In the genomic region with DNA sequence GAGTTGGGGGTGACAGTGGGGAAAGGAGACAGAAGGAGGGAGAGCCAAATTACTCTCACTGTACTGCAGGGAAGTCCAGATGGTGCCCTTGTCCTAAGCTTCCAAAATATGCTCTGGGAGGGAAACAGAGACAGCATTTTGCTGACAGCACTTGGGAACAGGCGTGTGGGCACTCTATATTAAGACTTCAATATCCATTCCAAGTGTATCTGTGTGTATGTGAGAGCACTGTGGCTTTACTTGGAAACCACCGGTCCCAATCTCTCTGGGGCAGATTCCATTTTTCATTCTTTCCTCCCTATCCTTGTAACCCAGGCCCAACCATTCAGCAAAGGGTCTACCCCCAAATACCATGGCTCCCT, we compare ENCODE assay signal across 24 cellular contexts.
"Had no signal": no experiment of that assay in that cellular context is flagged by ENCODE, and none has a peak within 500 bp of the region (broad histone marks: within the 10 kb centered on the region; RNA-seq: fewer than 3 reads in every experiment).

No MANE protein-coding gene starts in this region.

- H3K36me3 ChIP-seq: brain microvascular endothelial cell, cardiac muscle cell had no signal

- H3K36me3 Mint-ChIP-seq: activated CD4-positive, alpha-beta memory T cell treated with anti-CD3 and anti-CD28 coated beads for 36 hours; activated naive CD4-positive, alpha-beta T cell treated with anti-CD3 and anti-CD28 coated beads, Interleukin-2, amount 10 ng/mL, durations not matched to agents 7 days and 5 days; activated naive CD8-positive, alpha-beta T cell treated with anti-CD3 and anti-CD28 coated beads for 36 hours; T-cell had no signal

- H3K27me3 ChIP-seq: brain microvascular endothelial cell, cardiac muscle cell had no signal

- H3K27ac Mint-ChIP-seq: activated CD4-positive, alpha-beta memory T cell treated with anti-CD3 and anti-CD28 coated beads for 36 hours; activated CD4-positive, alpha-beta T cell treated with anti-CD3 and anti-CD28 coated beads, Interleukin-2, amount 10 ng/mL, durations not matched to agents 7 days and 5 days; activated naive CD8-positive, alpha-beta T cell treated with anti-CD3 and anti-CD28 coated beads for 36 hours; activated T-helper 17 cell treated with anti-CD3 and anti-CD28 coated beads, Interleukin-2, amount 50 U/mL, for 72 hours; T-cell had no signal

- H3K9ac ChIP-seq: KMS-11 had no signal

- H3K27ac ChIP-seq: brain microvascular endothelial cell, cardiac muscle cell, KMS-11, PC-9, SK-N-MC, VCaP had no signal

- H3K4me3 ChIP-seq: cardiac muscle cell, PC-9, SK-N-MC had no signal

- H3K4me3 Mint-ChIP-seq: activated CD4-positive, alpha-beta memory T cell treated with anti-CD3 and anti-CD28 coated beads for 36 hours; activated CD4-positive, alpha-beta T cell treated with anti-CD3 and anti-CD28 coated beads, Interleukin-2, amount 10 ng/mL, durations not matched to agents 7 days and 5 days; activated naive CD4-positive, alpha-beta T cell treated with anti-CD3 and anti-CD28 coated beads, Interleukin-2, amount 10 ng/mL, durations not matched to agents 7 days and 5 days; activated naive CD8-positive, alpha-beta T cell treated with anti-CD3 and anti-CD28 coated beads for 36 hours; activated T-helper 17 cell treated with anti-CD3 and anti-CD28 coated beads, Interleukin-2, amount 50 U/mL, for 72 hours; T-cell had no signal

- H3K9me3 Mint-ChIP-seq: activated CD4-positive, alpha-beta memory T cell treated with anti-CD3 and anti-CD28 coated beads for 36 hours; activated CD4-positive, alpha-beta T cell treated with anti-CD3 and anti-CD28 coated beads, Interleukin-2, amount 10 ng/mL, durations not matched to agents 7 days and 5 days; T-cell had no signal

- DNase-seq: activated CD4-positive, alpha-beta memory T cell treated with anti-CD3 and anti-CD28 coated beads for 36 hours; activated CD4-positive, alpha-beta T cell treated with anti-CD3 and anti-CD28 coated beads, Interleukin-2, amount 10 ng/mL, durations not matched to agents 7 days and 5 days; activated CD4-positive, CD25-positive, alpha-beta regulatory T cell; activated CD8-positive, alpha-beta memory T cell treated with anti-CD3 and anti-CD28 coated beads for 24 hours; activated gamma-delta T cell treated with Interleukin-2 at 50 U/mL for 16 hours; activated naive CD4-positive, alpha-beta T cell treated with anti-CD3 and anti-CD28 coated beads, Interleukin-2, amount 10 ng/mL, durations not matched to agents 7 days and 5 days; activated naive CD8-positive, alpha-beta T cell treated with anti-CD3 and anti-CD28 coated beads for 36 hours; activated T-cell treated with anti-CD3 and anti-CD28 coated beads, Interleukin-2, amount 50 U/mL, for 48 hours; brain microvascular endothelial cell; NCI-H1105 treated with DMSO at 0.1 percent for 48 hours; NCI-H1436 treated with DMSO at 0.1 percent for 48 hours; NCI-H187; NCI-H2081 treated with DMSO at 0.1 percent for 48 hours; NCI-H526; PC-9; RPMI8226; T-cell; T1000 had no signal

- H3K4me2 ChIP-seq: KMS-11, PC-9 had no signal

- H3K4me1 Mint-ChIP-seq: activated naive CD4-positive, alpha-beta T cell treated with anti-CD3 and anti-CD28 coated beads, Interleukin-2, amount 10 ng/mL, durations not matched to agents 7 days and 5 days; activated naive CD8-positive, alpha-beta T cell treated with anti-CD3 and anti-CD28 coated beads for 36 hours; activated T-helper 17 cell treated with anti-CD3 and anti-CD28 coated beads, Interleukin-2, amount 50 U/mL, for 72 hours; T-cell had no signal

- H3K27me3 Mint-ChIP-seq: activated naive CD4-positive, alpha-beta T cell treated with anti-CD3 and anti-CD28 coated beads, Interleukin-2, amount 10 ng/mL, durations not matched to agents 7 days and 5 days had no signal

- ATAC-seq: activated T-helper 17 cell treated with anti-CD3 and anti-CD28 coated beads, Interleukin-2, amount 50 U/mL, for 72 hours; Right ventricle myocardium inferior; T-cell had no signal

- H2AFZ ChIP-seq: PC-9 had no signal
